7 cellular contexts compared by ENCODE assay signal in the genomic region with DNA sequence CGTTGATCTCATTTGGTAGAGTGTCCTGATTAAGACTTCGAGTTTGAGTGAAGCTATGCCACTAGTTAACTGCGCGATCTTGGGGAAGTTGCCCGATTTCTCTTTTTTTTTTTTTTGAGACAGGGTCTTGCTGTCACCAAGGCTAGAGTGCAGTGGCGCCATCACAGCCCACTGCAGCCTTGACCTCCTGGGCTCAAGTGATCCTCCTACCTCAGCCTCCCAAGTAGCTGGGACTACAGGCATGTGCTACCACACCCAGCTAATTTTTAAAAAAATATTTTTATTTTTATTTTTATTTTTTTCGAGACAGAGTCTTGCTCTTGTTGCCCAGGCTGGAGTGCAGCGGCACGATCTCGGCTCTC. TPM values are rescaled to one million over a fixed set of nuclear protein-coding genes. Genes with fewer than 3 reads are reported as not detected.
DNase-seq lines count a peak whose midpoint lies in the region; ATAC-seq and TF ChIP-seq lines count a peak whose summit lies in the region.
"Not testable (repeated sequence)": the region's sequence is repeated elsewhere in the genome, so short reads cannot be mapped to it uniquely, and the experiment has no call there.

No MANE protein-coding gene starts in this region.

- peaks cover 23% of the 10 kb centered on the region for H3K79me2 ChIP-seq in PC-9 (ENCODE audit: low read depth)

- not testable (repeated sequence) for H3K9me3 Mint-ChIP-seq in activated T-helper 17 cell treated with anti-CD3 and anti-CD28 coated beads, Interleukin-2, amount 50 U/mL, for 72 hours

- POLR2A ChIA-PET in PC-9 (lab: Charles Lee; ENCODE audit: unreplicated experiment), result interaction anchor here (0.6 kb wide), 2 partner anchors 14 to 70 kb away, joined by 3 read pairs; no protein-coding TSS in a partner anchor

- H3K9ac ChIP-seq in skeletal muscle tissue (ENCODE audit: low read depth in 1 of 3, low read length in 3 of 3), result peak overlapping the region; percentile 79 to 88 (median 83)

- CTCF ChIA-PET in PC-9 (lab: Charles Lee), result interaction anchor here (0.6 kb wide), 1 partner anchor 181 kb away, joined by 5 read pairs; no protein-coding TSS in a partner anchor

- peaks cover 95% of the 10 kb centered on the region for H3K36me3 Mint-ChIP-seq in activated T-helper 17 cell treated with anti-CD3 and anti-CD28 coated beads, Interleukin-2, amount 50 U/mL, for 72 hours (ENCODE audit: low read depth)

- H3K27ac Mint-ChIP-seq in activated T-helper 17 cell treated with anti-CD3 and anti-CD28 coated beads, Interleukin-2, amount 50 U/mL, for 72 hours, result peak overlapping the region; percentile 94

- ATAC-seq in activated T-helper 17 cell treated with anti-CD3 and anti-CD28 coated beads, Interleukin-2, amount 50 U/mL, for 72 hours (replicated peaks), result not testable (repeated sequence)

- peak overlapping the region; percentile 96 for H3K4me2 ChIP-seq in PC-9

- H3K9me2 ChIP-seq in PC-9 (ENCODE audit: insufficient read depth), result not testable (repeated sequence)

- H3K4me3 Mint-ChIP-seq in activated T-helper 17 cell treated with anti-CD3 and anti-CD28 coated beads, Interleukin-2, amount 50 U/mL, for 72 hours, result peak overlapping the region; percentile 94

- H3K4me1 ChIP-seq in PC-9 (replicated peaks; ENCODE audit: insufficient read depth) (peaks cover 30% of the 10 kb centered on the region), right atrium auricular region (peaks cover 0 to 45% of the 10 kb centered on the region in 2 donors), muscle layer of duodenum (ENCODE audit: control insufficient read depth in 1 of 2, insufficient read depth in 2 of 2, low read length in 2 of 2) (peaks cover 10 to 34% of the 10 kb centered on the region in 2 donors), skeletal muscle tissue (ENCODE audit: control insufficient read depth in 3 of 3, insufficient read depth in 3 of 3, low read length in 3 of 3) (peaks cover 39 to 46% (median 46%) of the 10 kb centered on the region in 3 donors)

- intact Hi-C loops in PC-9 (cut with micrococcal nuclease; ENCODE audit: unreplicated experiment), result loop anchor here (5.0 kb wide), 1 partner anchor 218 kb away; the partner anchor contains the start of gene C1R

- peaks cover 12% of the 10 kb centered on the region; the same call in 1 of the 2 replicates for H3K36me3 ChIP-seq in PC-9 (ENCODE audit: low read depth)
- H3K36me3 ChIP-seq in right atrium auricular region, result peaks cover 21% of the 10 kb centered on the region
- H3K36me3 ChIP-seq in muscle layer of duodenum (ENCODE audit: control insufficient read depth in 1 of 2, insufficient read depth in 2 of 2, low read length in 2 of 2), result peaks cover 10 to 11% of the 10 kb centered on the region in 2 donors
- peaks cover 23 to 31% (median 29%) of the 10 kb centered on the region in 3 donors for H3K36me3 ChIP-seq in skeletal muscle tissue (ENCODE audit: control insufficient read depth in 3 of 3, insufficient read depth in 3 of 3, low read length in 3 of 3)

- peaks cover 33% of the 10 kb centered on the region for H3K4me1 Mint-ChIP-seq in activated T-helper 17 cell treated with anti-CD3 and anti-CD28 coated beads, Interleukin-2, amount 50 U/mL, for 72 hours

- H3K27me3 Mint-ChIP-seq in activated T-helper 17 cell treated with anti-CD3 and anti-CD28 coated beads, Interleukin-2, amount 50 U/mL, for 72 hours, result not testable (repeated sequence)

- peaks cover 30% of the 10 kb centered on the region for H4K20me1 ChIP-seq in PC-9 (ENCODE audit: insufficient read depth)

- TF ChIP-seq CTCF in GM12875 (IDR thresholded peaks at IDR 0.05; ENCODE audit: borderline replicate concordance, insufficient read depth, low read depth, low read length); PC-9 (conservative IDR thresholded peaks at IDR 0.05); coronary artery (IDR thresholded peaks at IDR 0.05); right atrium auricular region (IDR thresholded peaks at IDR 0.05): not testable (repeated sequence)

- peak overlapping the region; percentile 78 for H2AFZ ChIP-seq in PC-9

- not testable (repeated sequence) for BruUV-seq in PC-9 (replicated peaks; lab: Mats Ljungman, UMichigan)

- H3K4me3 ChIP-seq in GM12875 (ENCODE audit: low read depth, low read length), result peak overlapping the region; percentile 52
- peak overlapping the region; percentile 84 for H3K4me3 ChIP-seq in PC-9
- H3K4me3 ChIP-seq in coronary artery, result peak overlapping the region; percentile 81
- H3K4me3 ChIP-seq in right atrium auricular region, result peak overlapping the region; percentile 62 to 68
- H3K4me3 ChIP-seq in muscle layer of duodenum (ENCODE audit: low read depth in 1 of 2, low read length in 2 of 2), result peak overlapping the region; percentile 86 to 97
- peak overlapping the region; percentile 80 to 88 (median 84) for H3K4me3 ChIP-seq in skeletal muscle tissue (ENCODE audit: low read length in 3 of 3)

- not testable (repeated sequence) for H3K27me3 ChIP-seq in PC-9 (ENCODE audit: insufficient read depth, low read depth); right atrium auricular region; muscle layer of duodenum (ENCODE audit: low read depth, low read length); skeletal muscle tissue (ENCODE audit: control insufficient read depth in 3 of 3, insufficient read depth in 3 of 3, low read length in 3 of 3)

- DNase-seq in PC-9; coronary artery (ENCODE audit: low spot score); right atrium auricular region (ENCODE audit: low spot score): not testable (repeated sequence)

- not testable (repeated sequence) for H3K9me3 ChIP-seq in PC-9 (ENCODE audit: insufficient read depth, low read depth); right atrium auricular region; muscle layer of duodenum (ENCODE audit: control insufficient read depth in 1 of 2, low read length in 2 of 2); skeletal muscle tissue (ENCODE audit: control insufficient read depth in 3 of 3, low read length in 3 of 3)

- H3K27ac ChIP-seq in PC-9 (peak overlapping the region; percentile 37), coronary artery (peak overlapping the region; percentile 91 to 95), right atrium auricular region (peak overlapping the region; percentile 77 to 86), muscle layer of duodenum (ENCODE audit: low read length) (peak overlapping the region; percentile 76), skeletal muscle tissue (ENCODE audit: low read depth, low read length) (peak overlapping the region; percentile 74)

- H3F3A ChIP-seq in PC-9 (ENCODE audit: insufficient read depth, low read depth), result peaks cover 51% of the 10 kb centered on the region

RNA-seq across cellular contexts. Expression of gene SPSB2, which starts 0.9 kb away (rescaled TPM):
- total RNA-seq in PC-9 (2021), result 28.9 and 30.1 TPM in 2 replicates
- total RNA-seq in activated T-helper 17 cell treated with anti-CD3 and anti-CD28 coated beads, Interleukin-2, amount 50 U/mL, for 72 hours, result 1 to 10 TPM; 2.2 to 2.4 TPM
- 1 to 10 TPM; 4.1 to 6.4 TPM for total RNA-seq in right atrium auricular region
- 3.1 TPM for total RNA-seq in skeletal muscle tissue

RNA-seq across cellular contexts. Expression of gene TPI1, which starts 6.7 kb away (rescaled TPM):
- total RNA-seq in PC-9 (2021), result 1,080 and 1,199 TPM in 2 replicates
- total RNA-seq in activated T-helper 17 cell treated with anti-CD3 and anti-CD28 coated beads, Interleukin-2, amount 50 U/mL, for 72 hours, result 1,000 to 10,000 TPM; 1,893 to 2,116 TPM
- 100 to 1,000 TPM; 755 to 842 TPM for total RNA-seq in right atrium auricular region
- 1,878 TPM for total RNA-seq in skeletal muscle tissue

RNA-seq across cellular contexts. Expression of gene USP5, which starts 22.0 kb away (rescaled TPM):
- 267 and 308 TPM in 2 replicates for total RNA-seq in PC-9 (2021)
- total RNA-seq in activated T-helper 17 cell treated with anti-CD3 and anti-CD28 coated beads, Interleukin-2, amount 50 U/mL, for 72 hours, result 100 to 1,000 TPM in 1 of 2 donors, 10 to 100 TPM in 1; 83.4 to 149 TPM
- total RNA-seq in right atrium auricular region, result 10 to 100 TPM; 35.3 to 45.1 TPM
- 61.6 TPM for total RNA-seq in skeletal muscle tissue

RNA-seq across cellular contexts. Expression of gene CDCA3, which starts 22.9 kb away (rescaled TPM):
- total RNA-seq in PC-9 (2021) (104 and 125 TPM in 2 replicates), right atrium auricular region (1 to 10 TPM in 1 of 2 donors, under 1 TPM in 1; 0.39 to 1.7 TPM), skeletal muscle tissue (3.1 TPM)
- total RNA-seq in activated T-helper 17 cell treated with anti-CD3 and anti-CD28 coated beads, Interleukin-2, amount 50 U/mL, for 72 hours, result 100 to 1,000 TPM in 1 of 2 donors, 10 to 100 TPM in 1; 86.9 to 104 TPM

RNA-seq across cellular contexts. Expression of gene LRRC23, which starts 30.6 kb away (rescaled TPM):
- total RNA-seq in PC-9 (2021), result 29.3 and 38.8 TPM in 2 replicates
- 1 to 10 TPM; 4.4 to 7.6 TPM for total RNA-seq in activated T-helper 17 cell treated with anti-CD3 and anti-CD28 coated beads, Interleukin-2, amount 50 U/mL, for 72 hours
- 10 to 100 TPM in 1 of 2 donors, 1 to 10 TPM in 1; 8.4 to 15.6 TPM for total RNA-seq in right atrium auricular region
- total RNA-seq in skeletal muscle tissue, result 12.5 TPM

Comparison
In these comparisons a context has a peak if more than half of its experiments do, and no peak if none do; other contexts are left out.
1. H3K27ac ChIP-seq: peak in every context shown above with its lines; median percentile 93 in coronary artery; 82 in right atrium auricular region; 76 in muscle layer of duodenum; 74 in skeletal muscle tissue; 37 in PC-9.